ENCODE assay signal across 8 cellular contexts in the genomic region with DNA sequence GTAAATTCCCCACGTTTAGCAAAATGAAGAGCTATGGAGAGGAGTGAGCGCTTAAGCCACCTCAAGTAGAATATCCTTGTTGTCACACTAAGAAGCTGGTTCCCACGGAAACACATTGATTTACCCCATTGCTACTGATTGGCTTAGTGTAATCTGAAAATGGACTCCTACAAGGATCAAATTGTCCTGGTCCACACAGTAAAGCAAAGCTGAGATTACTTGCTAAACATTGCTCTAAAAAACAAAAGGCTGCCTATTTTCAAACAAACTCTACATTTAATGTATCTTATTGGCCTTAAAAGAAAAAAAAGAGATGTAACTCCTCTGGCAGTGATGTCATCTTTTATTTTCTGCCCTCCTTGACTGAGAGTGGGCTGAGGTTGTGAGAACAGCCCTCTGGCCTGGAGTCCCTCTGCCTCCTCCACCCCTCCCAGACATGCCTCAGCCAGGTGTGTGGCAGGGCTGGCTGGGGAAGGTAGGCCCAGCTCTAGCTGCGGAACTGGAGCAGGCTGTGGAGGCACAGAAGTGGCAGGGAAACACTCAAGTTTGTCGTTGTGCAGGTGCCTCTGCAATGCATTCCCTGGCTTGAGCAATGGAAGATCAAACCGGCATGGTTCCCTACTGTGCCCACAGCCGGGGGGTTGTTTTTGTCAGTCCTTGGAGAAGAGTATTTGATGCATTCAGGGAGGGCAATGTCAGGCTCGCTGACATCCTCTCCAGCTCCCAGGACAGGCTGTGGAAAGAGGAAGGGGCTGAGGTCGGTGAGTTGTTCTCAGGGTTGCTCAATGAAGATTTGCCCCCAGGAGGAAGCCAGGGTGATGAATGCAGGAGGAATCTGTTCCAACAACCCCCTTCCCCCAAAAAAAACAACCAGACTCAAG. TPM values are rescaled to one million over a fixed set of nuclear protein-coding genes. Genes with fewer than 3 reads are reported as not detected.
DNase-seq lines count a peak whose midpoint lies in the region; ATAC-seq, FAIRE-seq and TF ChIP-seq lines count a peak whose summit lies in the region.

No MANE protein-coding gene starts in this region.

- intact Hi-C loops in pancreas (cut with DNase I): no loop called here

- H3K27ac Mint-ChIP-seq in activated T-cell treated with anti-CD3 and anti-CD28 coated beads, Interleukin-2, amount 50 U/mL, for 24 hours: peak overlapping the region; percentile 98

- no peak for TF ChIP-seq CTCF in HL-60 (IDR thresholded peaks at IDR 0.05; ENCODE audit: insufficient read depth, low read length)
- no peak for TF ChIP-seq CTCF in fibroblast of villous mesenchyme (IDR thresholded peaks at IDR 0.05; ENCODE audit: insufficient read depth, low read depth, low read length)
- no peak for TF ChIP-seq CTCF in pancreas (IDR thresholded peaks at IDR 0.05)

- H3K27me3 Mint-ChIP-seq in activated T-cell treated with anti-CD3 and anti-CD28 coated beads, Interleukin-2, amount 50 U/mL, for 24 hours: no peaks in the 10 kb centered on the region

- ATAC-seq in pancreas (peak; percentile 8 to 17 (median 16)), HG02610 (IDR thresholded peaks at IDR 0.05; ENCODE audit: unreplicated experiment) (no peak)

- H3K4me1 ChIP-seq in pancreas: peaks cover 13 to 48% (median 38%) of the 10 kb centered on the region in 3 donors
- no peaks in the 10 kb centered on the region for H3K4me1 ChIP-seq in SJCRH30

- H3K27ac ChIP-seq in HL-60 (replicated peaks) (no peak overlapping the region; the same call in 1 of the 2 replicates), pancreas (peak overlapping the region in 2 of 4 donors; percentile 100), SJCRH30 (no peak overlapping the region)

- H3K9me3 Mint-ChIP-seq in activated T-cell treated with anti-CD3 and anti-CD28 coated beads, Interleukin-2, amount 50 U/mL, for 24 hours: no peaks in the 10 kb centered on the region

- peaks cover 71% of the 10 kb centered on the region for H3K36me3 Mint-ChIP-seq in activated T-cell treated with anti-CD3 and anti-CD28 coated beads, Interleukin-2, amount 50 U/mL, for 24 hours (ENCODE audit: low read depth)

- peaks cover 65% of the 10 kb centered on the region for H3K4me1 Mint-ChIP-seq in activated T-cell treated with anti-CD3 and anti-CD28 coated beads, Interleukin-2, amount 50 U/mL, for 24 hours (ENCODE audit: low read depth)

- H3K9me3 ChIP-seq in pancreas (no peaks in the 10 kb centered on the region), SJCRH30 (replicated peaks) (no peaks in the 10 kb centered on the region)

- DNase-seq in AG08396 (ENCODE audit: low spot score) (peak; percentile 15), HL-60 (ENCODE audit: low read depth in 1 of 2, low spot score in 1 of 2) (peak; percentile 51 to 56), fibroblast of villous mesenchyme (ENCODE audit: low read depth) (peak; percentile 66), pancreas (peak in 1 of 6 donors; percentile 41), germinal center (ENCODE audit: low spot score) (no peak), SJCRH30 (no peak)
- peak; percentile 44 for DNase-seq in activated T-cell treated with anti-CD3 and anti-CD28 coated beads, Interleukin-2, amount 50 U/mL, for 24 hours

- peak overlapping the region; percentile 42 for H3K4me3 Mint-ChIP-seq in activated T-cell treated with anti-CD3 and anti-CD28 coated beads, Interleukin-2, amount 50 U/mL, for 24 hours

- no peaks in the 10 kb centered on the region for H3K27me3 ChIP-seq in HL-60 (ENCODE audit: insufficient read depth, poor library complexity, severe bottlenecking)
- H3K27me3 ChIP-seq in pancreas: no peaks in the 10 kb centered on the region
- H3K27me3 ChIP-seq in SJCRH30: no peaks in the 10 kb centered on the region

- WGBS in pancreas, 2 donors: 78 to 83% methylated on average over 9 of the region's 9 CpGs

- peaks cover 3 to 50% (median 20%) of the 10 kb centered on the region in 3 donors for H3K36me3 ChIP-seq in pancreas
- H3K36me3 ChIP-seq in SJCRH30: peaks cover 33% of the 10 kb centered on the region

- no peak for FAIRE-seq in pancreas (lab: Jason Lieb, UNC)

- H3K4me3 ChIP-seq in HL-60 (replicated peaks; ENCODE audit: insufficient read depth, low read length): no peak overlapping the region
- H3K4me3 ChIP-seq in fibroblast of villous mesenchyme (ENCODE audit: low read depth, low read length): no peak overlapping the region
- no peak overlapping the region for H3K4me3 ChIP-seq in pancreas
- H3K4me3 ChIP-seq in SJCRH30: no peak overlapping the region

RNA-seq across cellular contexts. Expression of a gene that starts 9.1 kb away (rescaled TPM):
- total RNA-seq in fibroblast of villous mesenchyme: 37.6 and 51.5 TPM in 2 replicates
- 100 to 1,000 TPM in 1 of 6 donors, 10 to 100 TPM in 5; 41.2 to 157 (median 70.5) TPM for total RNA-seq in pancreas
- 10 to 100 TPM; 29.0 to 41.0 TPM for polyA plus RNA-seq in pancreas
- 8.1 and 8.2 TPM in 2 replicates for total RNA-seq in SJCRH30 (2014; rRNA removed; shearing (Covaris generic))

Comparison
In these comparisons a context has a peak if more than half of its experiments do, and no peak if none do; other contexts are left out.
1. DNase-seq: peak in AG08396 (single experiment), HL-60 (2 of 2), activated T-cell treated with anti-CD3 and anti-CD28 coated beads, Interleukin-2, amount 50 U/mL, for 24 hours (single experiment) and fibroblast of villous mesenchyme (single experiment); none in germinal center (single experiment) and SJCRH30 (0 of 2).